Comparison of ENCODE assay signal across 15 cellular contexts in the genomic region with DNA sequence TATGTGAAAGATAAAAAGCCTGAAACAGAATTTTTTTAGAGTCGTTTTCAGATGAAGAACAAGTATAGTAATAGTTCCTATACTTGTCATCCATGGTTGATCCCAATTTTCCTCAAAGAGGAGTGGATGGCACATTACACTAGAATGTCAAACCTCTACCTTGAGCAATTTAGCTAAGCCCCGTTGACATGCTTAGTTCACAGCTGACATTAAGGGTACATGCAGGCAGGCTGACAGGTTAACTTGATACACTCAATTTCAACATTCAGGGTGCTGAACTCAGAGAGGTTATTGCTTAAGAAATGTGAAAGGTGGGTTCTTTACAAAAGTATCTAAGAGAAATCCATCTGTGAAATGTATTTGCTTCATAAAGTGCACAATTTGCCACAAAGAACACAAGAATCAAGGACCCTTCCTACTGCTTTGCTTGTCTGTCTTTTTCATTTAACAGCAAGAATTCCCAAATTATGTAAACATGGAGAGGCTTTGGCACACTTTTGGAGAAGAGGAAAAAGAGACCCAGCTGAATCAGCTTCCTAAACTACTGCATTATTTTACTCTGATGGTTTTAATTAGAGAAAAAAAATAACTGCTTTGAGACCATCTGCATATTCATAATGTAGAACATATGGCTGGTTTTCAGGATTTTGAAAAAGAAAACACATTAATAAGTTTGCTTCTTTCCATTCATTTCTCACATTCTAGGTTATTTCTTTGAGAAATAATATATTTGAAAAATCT.
DNase-seq lines count a peak whose midpoint lies in the region; ATAC-seq and TF ChIP-seq lines count a peak whose summit lies in the region.
"Had no signal": no experiment of that assay in that cellular context is flagged by ENCODE, and none has a peak within 500 bp of the region (broad histone marks: within the 10 kb centered on the region; RNA-seq: fewer than 3 reads in every experiment).

No MANE protein-coding gene starts in this region.

- CTCF ChIA-PET in activated naive CD4-positive, alpha-beta T cell treated with anti-CD3 and anti-CD28 coated beads for 36 hours (lab: Charles Lee) = interaction anchor here (0.7 kb wide), 1 partner anchor 163 kb away, joined by 6 read pairs; no protein-coding TSS in a partner anchor
- CTCF ChIA-PET in naive thymus-derived CD4-positive, alpha-beta T cell (lab: Charles Lee) = no interaction called here

- no peaks in the 10 kb centered on the region for H3K9me3 Mint-ChIP-seq in activated naive CD4-positive, alpha-beta T cell treated with anti-CD3 and anti-CD28 coated beads for 36 hours
- peaks cover 0 to 3% (median 0%) of the 10 kb centered on the region in 11 donors for H3K9me3 Mint-ChIP-seq in naive thymus-derived CD4-positive, alpha-beta T cell
- H3K9me3 Mint-ChIP-seq: CD8-positive, alpha-beta T cell; HFFc6 had no signal

- H3K4me2 ChIP-seq in neural cell (ENCODE audit: low read length) = peak overlapping the region; percentile 38

- ATAC-seq in naive thymus-derived CD4-positive, alpha-beta T cell = no peak
- ATAC-seq: CD8-positive, alpha-beta T cell had no signal

- H3K4me1 ChIP-seq in naive thymus-derived CD4-positive, alpha-beta T cell (ENCODE audit: control insufficient read depth in 2 of 2, insufficient read depth in 2 of 2, low read length in 2 of 2) = no peaks in the 10 kb centered on the region
- H3K4me1 ChIP-seq: Caco-2 had no signal

- no peaks in the 10 kb centered on the region for H3K27me3 ChIP-seq in neural cell (ENCODE audit: insufficient read depth, low read depth, low read length)
- no peaks in the 10 kb centered on the region for H3K27me3 ChIP-seq in naive thymus-derived CD4-positive, alpha-beta T cell (ENCODE audit: control insufficient read depth in 2 of 2, insufficient read depth in 2 of 2, low read length in 2 of 2)

- TF ChIP-seq CTCF in AG10803 (conservative IDR thresholded peaks at IDR 0.05; ENCODE audit: low read length) (no peak), neural cell (IDR thresholded peaks at IDR 0.05; ENCODE audit: poor library complexity, severe bottlenecking) (no peak), GM20000 (IDR thresholded peaks at IDR 0.05; ENCODE audit: extremely low read depth, missing control alignments) (no peak)

- H3K27me3 Mint-ChIP-seq in activated naive CD4-positive, alpha-beta T cell treated with anti-CD3 and anti-CD28 coated beads for 36 hours (ENCODE audit: low read depth) = peaks cover 12% of the 10 kb centered on the region
- peaks cover 5 to 26% (median 9%) of the 10 kb centered on the region in 5 donors for H3K27me3 Mint-ChIP-seq in naive thymus-derived CD4-positive, alpha-beta T cell

- H3K27ac Mint-ChIP-seq in activated naive CD4-positive, alpha-beta T cell treated with anti-CD3 and anti-CD28 coated beads for 36 hours = no peak overlapping the region
- H3K27ac Mint-ChIP-seq in naive thymus-derived CD4-positive, alpha-beta T cell = no peak overlapping the region
- H3K27ac Mint-ChIP-seq: CD14-positive monocyte; CD8-positive, alpha-beta T cell; HFFc6 had no signal

- H3K27ac ChIP-seq in SK-N-MC (peak overlapping the region; percentile 75), neural cell (ENCODE audit: low read length) (no peak overlapping the region)
- no peak overlapping the region for H3K27ac ChIP-seq in naive thymus-derived CD4-positive, alpha-beta T cell (ENCODE audit: low read depth, low read length)

- no peaks in the 10 kb centered on the region for H3F3A ChIP-seq in neural cell (ENCODE audit: insufficient read depth, low read length, poor library complexity, severe bottlenecking)

- POLR2A ChIA-PET in naive thymus-derived CD4-positive, alpha-beta T cell (lab: Charles Lee) = no interaction called here

- intact Hi-C loops in activated naive CD4-positive, alpha-beta T cell treated with anti-CD3 and anti-CD28 coated beads for 36 hours (cut with micrococcal nuclease) = no loop called here
- intact Hi-C loops in naive thymus-derived CD4-positive, alpha-beta T cell (cut with micrococcal nuclease) = no loop called here

- H3K36me3 ChIP-seq in SK-N-MC (ENCODE audit: insufficient read depth, low read length) (no peaks in the 10 kb centered on the region), neural cell (ENCODE audit: insufficient read depth, low read length) (no peaks in the 10 kb centered on the region)
- H3K36me3 ChIP-seq in naive thymus-derived CD4-positive, alpha-beta T cell (ENCODE audit: control insufficient read depth in 2 of 3, insufficient read depth in 3 of 3, low read length in 3 of 3) = no peaks in the 10 kb centered on the region

- H3K4me3 Mint-ChIP-seq in activated naive CD4-positive, alpha-beta T cell treated with anti-CD3 and anti-CD28 coated beads for 36 hours = no peak overlapping the region
- H3K4me3 Mint-ChIP-seq in naive thymus-derived CD4-positive, alpha-beta T cell = no peak overlapping the region
- H3K4me3 Mint-ChIP-seq: CD14-positive monocyte; CD8-positive, alpha-beta T cell; HFFc6 had no signal

- H3K4me3 ChIP-seq in AG10803 (ENCODE audit: low read length) (no peak overlapping the region), SK-N-MC (no peak overlapping the region), neural cell (ENCODE audit: low read length) (peak overlapping the region; percentile 9)
- no peak overlapping the region for H3K4me3 ChIP-seq in naive thymus-derived CD4-positive, alpha-beta T cell (ENCODE audit: low read length)

- DNase-seq in AG10803 (ENCODE audit: low read depth) (peak; percentile 43), SK-N-MC (ENCODE audit: low read depth, low spot score) (no peak), fibroblast of gingiva (ENCODE audit: low read depth) (peak; percentile 54), GM20000 (ENCODE audit: low spot score) (no peak), NCI-H82 (lab: John Stamatoyannopoulos, UW) (no peak)
- no peak for DNase-seq in activated naive CD4-positive, alpha-beta T cell treated with anti-CD3 and anti-CD28 coated beads for 36 hours
- no peak for DNase-seq in naive thymus-derived CD4-positive, alpha-beta T cell
- DNase-seq: Caco-2; CD8-positive, alpha-beta T cell; DND-41; GDM1; HCEC 1CT; HFFc6 had no signal

- no peaks in the 10 kb centered on the region for H4K20me1 ChIP-seq in neural cell (ENCODE audit: insufficient read depth)

- H2AFZ ChIP-seq in neural cell (ENCODE audit: low read depth, low read length) = no peak overlapping the region

- H3K9ac ChIP-seq in SK-N-MC (ENCODE audit: insufficient read length) = no peak overlapping the region
- no peak overlapping the region for H3K9ac ChIP-seq in neural cell (ENCODE audit: low read length)

- H3K4me1 Mint-ChIP-seq in activated naive CD4-positive, alpha-beta T cell treated with anti-CD3 and anti-CD28 coated beads for 36 hours (ENCODE audit: low read depth) = no peaks in the 10 kb centered on the region
- H3K4me1 Mint-ChIP-seq in naive thymus-derived CD4-positive, alpha-beta T cell = no peaks in the 10 kb centered on the region
- H3K4me1 Mint-ChIP-seq: CD14-positive monocyte had no signal

- H3K9me3 ChIP-seq in SK-N-MC (ENCODE audit: low read depth, low read length) = no peaks in the 10 kb centered on the region
- no peaks in the 10 kb centered on the region for H3K9me3 ChIP-seq in neural cell (ENCODE audit: low read length)
- H3K9me3 ChIP-seq in naive thymus-derived CD4-positive, alpha-beta T cell (ENCODE audit: control insufficient read depth in 2 of 3, low read length in 3 of 3) = no peaks in the 10 kb centered on the region
- H3K9me3 ChIP-seq: Caco-2 had no signal

- H3K36me3 Mint-ChIP-seq in activated naive CD4-positive, alpha-beta T cell treated with anti-CD3 and anti-CD28 coated beads for 36 hours (ENCODE audit: low read depth) = no peaks in the 10 kb centered on the region
- H3K36me3 Mint-ChIP-seq in naive thymus-derived CD4-positive, alpha-beta T cell = no peaks in the 10 kb centered on the region
- H3K36me3 Mint-ChIP-seq: CD14-positive monocyte; CD8-positive, alpha-beta T cell had no signal

- no peaks in the 10 kb centered on the region for H3K9me2 ChIP-seq in neural cell (ENCODE audit: insufficient read depth, low read length)

- peak; percentile 92 for TF ChIP-seq EP300 in neural cell (conservative IDR thresholded peaks at IDR 0.05; ENCODE audit: poor library complexity, severe bottlenecking)

- no peak for TF ChIP-seq RAD21 in neural cell (conservative IDR thresholded peaks at IDR 0.05)

- H3K79me2 ChIP-seq in neural cell (replicated peaks; ENCODE audit: insufficient read depth, low read length) = no peaks in the 10 kb centered on the region

TF ChIP-seq in neural cell, 6 proteins besides CTCF, POLR2A, EP300 and RAD21:
- TF ChIP-seq, protein P1, sequence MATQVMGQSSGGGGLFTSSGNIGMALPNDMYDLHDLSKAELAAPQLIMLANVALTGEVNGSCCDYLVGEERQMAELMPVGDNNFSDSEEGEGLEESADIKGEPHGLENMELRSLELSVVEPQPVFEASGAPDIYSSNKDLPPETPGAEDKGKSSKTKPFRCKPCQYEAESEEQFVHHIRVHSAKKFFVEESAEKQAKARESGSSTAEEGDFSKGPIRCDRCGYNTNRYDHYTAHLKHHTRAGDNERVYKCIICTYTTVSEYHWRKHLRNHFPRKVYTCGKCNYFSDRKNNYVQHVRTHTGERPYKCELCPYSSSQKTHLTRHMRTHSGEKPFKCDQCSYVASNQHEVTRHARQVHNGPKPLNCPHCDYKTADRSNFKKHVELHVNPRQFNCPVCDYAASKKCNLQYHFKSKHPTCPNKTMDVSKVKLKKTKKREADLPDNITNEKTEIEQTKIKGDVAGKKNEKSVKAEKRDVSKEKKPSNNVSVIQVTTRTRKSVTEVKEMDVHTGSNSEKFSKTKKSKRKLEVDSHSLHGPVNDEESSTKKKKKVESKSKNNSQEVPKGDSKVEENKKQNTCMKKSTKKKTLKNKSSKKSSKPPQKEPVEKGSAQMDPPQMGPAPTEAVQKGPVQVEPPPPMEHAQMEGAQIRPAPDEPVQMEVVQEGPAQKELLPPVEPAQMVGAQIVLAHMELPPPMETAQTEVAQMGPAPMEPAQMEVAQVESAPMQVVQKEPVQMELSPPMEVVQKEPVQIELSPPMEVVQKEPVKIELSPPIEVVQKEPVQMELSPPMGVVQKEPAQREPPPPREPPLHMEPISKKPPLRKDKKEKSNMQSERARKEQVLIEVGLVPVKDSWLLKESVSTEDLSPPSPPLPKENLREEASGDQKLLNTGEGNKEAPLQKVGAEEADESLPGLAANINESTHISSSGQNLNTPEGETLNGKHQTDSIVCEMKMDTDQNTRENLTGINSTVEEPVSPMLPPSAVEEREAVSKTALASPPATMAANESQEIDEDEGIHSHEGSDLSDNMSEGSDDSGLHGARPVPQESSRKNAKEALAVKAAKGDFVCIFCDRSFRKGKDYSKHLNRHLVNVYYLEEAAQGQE (IDR thresholded peaks at IDR 0.05; ENCODE audit: borderline replicate concordance) = no peak
- TF ChIP-seq SMC3 (conservative IDR thresholded peaks at IDR 0.05; ENCODE audit: poor library complexity) (no peak), POLR2AphosphoS5 (IDR thresholded peaks at IDR 0.05) (peak; percentile 72)

Comparison
In these comparisons a context has a peak if more than half of its experiments do, and no peak if none do; other contexts are left out.
1. DNase-seq: peak in AG10803 (single experiment) and fibroblast of gingiva (single experiment); none in SK-N-MC (single experiment), GM20000 (single experiment), activated naive CD4-positive, alpha-beta T cell treated with anti-CD3 and anti-CD28 coated beads for 36 hours (single experiment), NCI-H82 (single experiment) and naive thymus-derived CD4-positive, alpha-beta T cell (0 of 9).